ENCODE assay signal across 8 cellular contexts in genomic region chr16:80802902-80803301, GRCh38. TPM values are rescaled to one million over a fixed set of nuclear protein-coding genes. Genes with fewer than 3 reads are reported as not detected.
DNase-seq lines count a peak whose midpoint lies in the region; ATAC-seq and TF ChIP-seq lines count a peak whose summit lies in the region.
"Had no signal": no experiment of that assay in that cellular context is flagged by ENCODE, and none has a peak within 500 bp of the region (broad histone marks: within the 10 kb centered on the region; RNA-seq: fewer than 3 reads in every experiment).

No MANE protein-coding gene starts in this region.

- H3K4me2 ChIP-seq in GM23248 (ENCODE audit: unreplicated experiment) = peak overlapping the region; percentile 4

- H3K36me3 ChIP-seq in GM23248 (ENCODE audit: low read depth) = no peaks in the 10 kb centered on the region
- H3K36me3 ChIP-seq: HAP-1 had no signal

- H3F3A ChIP-seq in GM23248 (ENCODE audit: insufficient read depth) = peaks cover 9% of the 10 kb centered on the region

- no peaks in the 10 kb centered on the region for H4K20me1 ChIP-seq in GM23248 (ENCODE audit: insufficient read depth)

- no peak overlapping the region for H3K27ac ChIP-seq in GM23248

- no peak overlapping the region; the same call in 1 of the 2 replicates for H3K9ac ChIP-seq in GM23248

- no peaks in the 10 kb centered on the region for H3K9me3 ChIP-seq in GM23248 (ENCODE audit: low read depth)
- H3K9me3 ChIP-seq: HAP-1 had no signal

- peaks cover 11% of the 10 kb centered on the region; the same call in 1 of the 2 replicates for H3K4me1 ChIP-seq in GM23248 (ENCODE audit: insufficient read depth)
- H3K4me1 ChIP-seq: HAP-1 had no signal

- H3K27ac Mint-ChIP-seq in WTC11 = no peak overlapping the region

- ATAC-seq in WTC11 = no peak
- no peak for ATAC-seq in GM19328 (IDR thresholded peaks at IDR 0.05; ENCODE audit: unreplicated experiment)

- WGBS in GM23248 (ENCODE audit: low coverage in 1 of 2, low lambda C conversion rate in 2 of 2, missing lambda C conversion rate in 2 of 2), 2 experiments = 92 to 93% methylated on average over 7 of the region's 7 CpGs

- DNase-seq in GM23248 (no peak), WTC11 (ENCODE audit: low spot score) (no peak), fibroblast of the aortic adventitia (ENCODE audit: low read depth) (no peak), skeletal muscle cell (ENCODE audit: low read depth) (no peak), NCI-H82 treated with DMSO at 0.1 percent for 48 hours (lab: John Stamatoyannopoulos, UW; ENCODE audit: unreplicated experiment) (no peak), CD1c-positive myeloid dendritic cell (ENCODE audit: extremely low spot score) (no peak)

- H3K4me1 Mint-ChIP-seq in WTC11 = no peaks in the 10 kb centered on the region

- in situ Hi-C loops in GM23248 (cut with MboI) = no loop called here

- H2AFZ ChIP-seq in GM23248 = peak overlapping the region; percentile 42; the same call in 1 of the 2 replicates

- no peaks in the 10 kb centered on the region for H3K27me3 ChIP-seq in GM23248 (replicated peaks; ENCODE audit: insufficient read depth)

- H3K4me3 Mint-ChIP-seq in WTC11 = peak overlapping the region; percentile 64

- H3K4me3 ChIP-seq in GM23248 = peak overlapping the region; percentile 73
- peak overlapping the region; percentile 46 for H3K4me3 ChIP-seq in fibroblast of the aortic adventitia (ENCODE audit: low read depth, low read length)
- peak overlapping the region; percentile 57 for H3K4me3 ChIP-seq in skeletal muscle cell (ENCODE audit: low read depth, low read length)

- peaks cover 46% of the 10 kb centered on the region for H3K27me3 Mint-ChIP-seq in WTC11 (ENCODE audit: low read depth)

- TF ChIP-seq CTCF in WTC11 (IDR thresholded peaks at IDR 0.05) = no peak
- TF ChIP-seq CTCF in fibroblast of the aortic adventitia (IDR thresholded peaks at IDR 0.05; ENCODE audit: insufficient read depth, low read length) = no peak

- H3K36me3 Mint-ChIP-seq in WTC11 = no peaks in the 10 kb centered on the region

- 0 out of 2 replicates have a peak, but pooled peaks cover 7% of the 10 kb centered on the region for H3K9me3 Mint-ChIP-seq in WTC11

- H3K79me2 ChIP-seq in GM23248 (ENCODE audit: insufficient read depth) = peaks cover 47% of the 10 kb centered on the region

- POLR2A ChIA-PET in WTC11 (lab: Charles Lee) = no interaction called here

- H3K9me2 ChIP-seq in GM23248 (ENCODE audit: insufficient read depth) = no peaks in the 10 kb centered on the region

- CTCF ChIA-PET in WTC11 (lab: Charles Lee) = no interaction called here

TF ChIP-seq in WTC11, 78 proteins besides CTCF, POLR2A, EP300 and RAD21:
- TF ChIP-seq MXD4 (CRISPR knock-in tag; IDR thresholded peaks at IDR 0.05; ENCODE audit: borderline replicate concordance) (no peak), ZNF532 (CRISPR knock-in tag; IDR thresholded peaks at IDR 0.05; ENCODE audit: borderline replicate concordance) (no peak), OVOL2 (CRISPR knock-in tag; IDR thresholded peaks at IDR 0.05; ENCODE audit: borderline replicate concordance) (no peak), AR (CRISPR knock-in tag; IDR thresholded peaks at IDR 0.05) (no peak), ZNF232 (CRISPR knock-in tag; IDR thresholded peaks at IDR 0.05) (no peak), GTF2I (CRISPR knock-in tag; conservative IDR thresholded peaks at IDR 0.05) (no peak)
- TF ChIP-seq, protein P1, sequence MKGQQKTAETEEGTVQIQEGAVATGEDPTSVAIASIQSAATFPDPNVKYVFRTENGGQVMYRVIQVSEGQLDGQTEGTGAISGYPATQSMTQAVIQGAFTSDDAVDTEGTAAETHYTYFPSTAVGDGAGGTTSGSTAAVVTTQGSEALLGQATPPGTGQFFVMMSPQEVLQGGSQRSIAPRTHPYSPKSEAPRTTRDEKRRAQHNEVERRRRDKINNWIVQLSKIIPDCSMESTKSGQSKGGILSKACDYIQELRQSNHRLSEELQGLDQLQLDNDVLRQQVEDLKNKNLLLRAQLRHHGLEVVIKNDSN (CRISPR knock-in tag; IDR thresholded peaks at IDR 0.05) = no peak
- TF ChIP-seq, protein P2, sequence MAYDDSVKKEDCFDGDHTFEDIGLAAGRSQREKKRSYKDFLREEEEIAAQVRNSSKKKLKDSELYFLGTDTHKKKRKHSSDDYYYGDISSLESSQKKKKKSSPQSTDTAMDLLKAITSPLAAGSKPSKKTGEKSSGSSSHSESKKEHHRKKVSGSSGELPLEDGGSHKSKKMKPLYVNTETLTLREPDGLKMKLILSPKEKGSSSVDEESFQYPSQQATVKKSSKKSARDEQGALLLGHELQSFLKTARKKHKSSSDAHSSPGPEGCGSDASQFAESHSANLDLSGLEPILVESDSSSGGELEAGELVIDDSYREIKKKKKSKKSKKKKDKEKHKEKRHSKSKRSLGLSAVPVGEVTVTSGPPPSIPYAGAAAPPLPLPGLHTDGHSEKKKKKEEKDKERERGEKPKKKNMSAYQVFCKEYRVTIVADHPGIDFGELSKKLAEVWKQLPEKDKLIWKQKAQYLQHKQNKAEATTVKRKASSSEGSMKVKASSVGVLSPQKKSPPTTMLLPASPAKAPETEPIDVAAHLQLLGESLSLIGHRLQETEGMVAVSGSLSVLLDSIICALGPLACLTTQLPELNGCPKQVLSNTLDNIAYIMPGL (CRISPR knock-in tag; IDR thresholded peaks at IDR 0.05) = no peak
TF ChIP-seq in WTC11: peak in this region for 0.

RNA-seq across cellular contexts. Expression of gene CDYL2, which starts 1.5 kb away (rescaled TPM):
- total RNA-seq in GM23248 (2014; rRNA removed; shearing (Covaris generic)) = 5.2 and 15.7 TPM in 2 replicates
- polyA plus RNA-seq in GM23248 (2016; fragmentation: Nextera tagmentation; extraction: Ambion mirVana) = 1.9 and 2.1 TPM in 2 replicates
- 4.3 to 8.2 TPM (median 5.4 TPM) in 3 replicates for total RNA-seq in WTC11 (2021)
- total RNA-seq in fibroblast of the aortic adventitia (ENCODE audit: low replicate concordance) = 3.4 and 5.2 TPM in 2 replicates
